19 cellular contexts compared by ENCODE assay signal in genomic region chr2:167890739-167891138, GRCh38.
"Had no signal": no experiment of that assay in that cellular context is flagged by ENCODE, and none has a peak within 500 bp of the region (broad histone marks: within the 10 kb centered on the region; RNA-seq: fewer than 3 reads in every experiment).

No MANE protein-coding gene starts in this region.

- H3K27me3 ChIP-seq: esophagus squamous epithelium, neural progenitor cell, tibial artery, vagina had no signal

- H3K36me3 ChIP-seq: esophagus squamous epithelium, tibial artery, vagina had no signal

- H3K4me2 ChIP-seq: neural progenitor cell had no signal

- H2AFZ ChIP-seq: neural progenitor cell had no signal

- H3K4me1 ChIP-seq: esophagus squamous epithelium, neural progenitor cell, psoas muscle, tibial artery, vagina had no signal

- DNase-seq: activated CD4-positive, alpha-beta memory T cell treated with anti-CD3 and anti-CD28 coated beads, Interleukin-2, amount 10 ng/mL, durations not matched to agents 7 days and 5 days; activated CD4-positive, alpha-beta T cell treated with anti-CD3 and anti-CD28 coated beads for 48 hours; activated CD4-positive, CD25-positive, alpha-beta regulatory T cell; activated CD8-positive, alpha-beta memory T cell treated with anti-CD3 and anti-CD28 coated beads, Interleukin-2, amount 10 ng/mL, durations not matched to agents 7 days and 5 days; effector memory CD8-positive, alpha-beta T cell; esophagus squamous epithelium; immature natural killer cell; kidney glomerular epithelial cell; left ventricle myocardium superior; mucosa of descending colon; naive thymus-derived CD4-positive, alpha-beta T cell; psoas muscle; stimulated activated naive CD8-positive, alpha-beta T cell treated with anti-CD3 and anti-CD28 coated beads, Interleukin-15, Interleukin-2, amounts not matched to agents 100 U/mL and 50 U/mL, for 24 hours; substantia nigra; tibial artery had no signal

- H3K27ac ChIP-seq: esophagus squamous epithelium, neural progenitor cell, psoas muscle, skin epidermis, tibial artery, vagina had no signal

- ATAC-seq: activated CD8-positive, alpha-beta memory T cell treated with anti-CD3 and anti-CD28 coated beads, Interleukin-2, amount 10 ng/mL, durations not matched to agents 7 days and 5 days; effector memory CD8-positive, alpha-beta T cell; left ventricle myocardium superior; mucosa of descending colon; naive thymus-derived CD4-positive, alpha-beta T cell; psoas muscle; right cardiac atrium; stimulated activated naive CD8-positive, alpha-beta T cell treated with anti-CD3 and anti-CD28 coated beads, Interleukin-15, Interleukin-2, amounts not matched to agents 100 U/mL and 50 U/mL, for 24 hours had no signal

- H3K9ac ChIP-seq: neural progenitor cell had no signal

- H3K9me3 ChIP-seq: mucosa of descending colon, vagina had no signal

- H3K4me3 ChIP-seq: esophagus squamous epithelium, mucosa of descending colon, neural progenitor cell, psoas muscle, skin epidermis, tibial artery, vagina had no signal
